ENCODE assay signal across 1 cellular context in the genomic region with DNA sequence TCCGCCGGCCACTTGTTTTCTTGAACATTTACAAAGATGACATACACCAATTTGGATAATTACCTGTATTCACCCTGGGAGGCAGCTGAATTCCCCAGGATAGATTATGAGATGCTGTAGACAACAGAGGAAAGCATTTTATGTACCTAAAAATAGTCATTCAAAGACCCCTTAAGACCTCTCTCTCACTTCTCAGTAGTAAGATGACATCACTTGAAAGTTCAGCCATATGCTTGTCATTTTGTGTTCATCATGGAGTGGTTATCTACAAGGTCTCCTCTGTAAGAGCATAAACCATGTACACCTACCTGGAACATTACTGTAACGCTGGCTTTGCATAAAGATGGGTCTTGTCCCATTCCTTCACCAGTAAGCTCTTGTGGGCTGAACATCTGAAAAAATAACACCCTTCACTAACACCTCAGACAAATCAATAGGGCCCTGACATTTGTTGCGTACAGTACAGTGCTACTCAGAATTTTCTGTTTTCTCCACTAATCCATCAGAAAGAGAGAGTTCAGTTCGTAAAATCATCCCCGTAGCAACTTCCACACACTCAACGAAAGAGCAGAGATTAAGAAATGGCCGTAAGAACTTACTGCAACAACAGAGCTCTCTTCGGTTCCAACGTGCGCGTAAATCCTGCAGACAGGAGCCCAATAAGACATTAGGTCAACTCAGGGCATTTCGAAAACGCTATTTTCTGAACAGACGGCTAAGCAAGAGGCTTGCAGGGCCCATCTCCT.
TF ChIP-seq lines count a peak whose summit lies in the region.

No MANE protein-coding gene starts in this region.

TF ChIP-seq in WTC11, 78 proteins besides CTCF, POLR2A, EP300 and RAD21 (continued from another document and continues in another):
- TF ChIP-seq ZNF425 (CRISPR knock-in tag; conservative IDR thresholded peaks at IDR 0.05) (no peak), MAX (CRISPR knock-in tag; IDR thresholded peaks at IDR 0.05) (no peak), NR2C2 (CRISPR knock-in tag; IDR thresholded peaks at IDR 0.05) (no peak), FOXK1 (CRISPR knock-in tag; IDR thresholded peaks at IDR 0.05) (no peak), ZNF232 (CRISPR knock-in tag; IDR thresholded peaks at IDR 0.05) (no peak), SMAD4 (CRISPR knock-in tag; IDR thresholded peaks at IDR 0.05) (0 out of 2 replicates have a peak, but pooled peaks have one; percentile 72), CBFB (CRISPR knock-in tag; IDR thresholded peaks at IDR 0.05; ENCODE audit: low read depth) (no peak), AFF4 (CRISPR knock-in tag; IDR thresholded peaks at IDR 0.05; ENCODE audit: borderline replicate concordance) (no peak), IRF1 (CRISPR knock-in tag; IDR thresholded peaks at IDR 0.05) (no peak), GABPB1 (CRISPR knock-in tag; IDR thresholded peaks at IDR 0.05) (no peak), ESRRA (CRISPR knock-in tag; IDR thresholded peaks at IDR 0.05; ENCODE audit: borderline replicate concordance) (no peak), RORB (CRISPR knock-in tag; IDR thresholded peaks at IDR 0.05) (no peak), ZNF416 (CRISPR knock-in tag; IDR thresholded peaks at IDR 0.05) (peak; percentile 86; the same call in 1 of the 2 replicates), NR1H2 (CRISPR knock-in tag; IDR thresholded peaks at IDR 0.05) (no peak), FOXP4 (CRISPR knock-in tag; IDR thresholded peaks at IDR 0.05) (no peak; the same call in 1 of the 2 replicates), ELF4 (CRISPR knock-in tag; IDR thresholded peaks at IDR 0.05; ENCODE audit: low read depth) (no peak), HMGXB4 (CRISPR knock-in tag; IDR thresholded peaks at IDR 0.05) (no peak), ZBTB21 (CRISPR knock-in tag; IDR thresholded peaks at IDR 0.05; ENCODE audit: borderline replicate concordance) (no peak), OVOL2 (CRISPR knock-in tag; IDR thresholded peaks at IDR 0.05; ENCODE audit: borderline replicate concordance) (no peak), RELA (CRISPR knock-in tag; IDR thresholded peaks at IDR 0.05; ENCODE audit: borderline replicate concordance) (no peak), CREM (CRISPR knock-in tag; IDR thresholded peaks at IDR 0.05) (no peak), JAZF1 (CRISPR knock-in tag; IDR thresholded peaks at IDR 0.05) (no peak), STAT6 (CRISPR knock-in tag; conservative IDR thresholded peaks at IDR 0.05; ENCODE audit: low read depth) (no peak), TEAD4 (CRISPR knock-in tag; IDR thresholded peaks at IDR 0.05) (no peak; the same call in 1 of the 2 replicates), GRHL2 (CRISPR knock-in tag; IDR thresholded peaks at IDR 0.05; ENCODE audit: insufficient replicate concordance, severe bottlenecking) (no peak), ATF2 (CRISPR knock-in tag; IDR thresholded peaks at IDR 0.05; ENCODE audit: borderline replicate concordance, low read depth) (no peak), SP1 (CRISPR knock-in tag; conservative IDR thresholded peaks at IDR 0.05) (no peak), NFE2L1 (CRISPR knock-in tag; IDR thresholded peaks at IDR 0.05) (no peak), ZNF263 (CRISPR knock-in tag; IDR thresholded peaks at IDR 0.05; ENCODE audit: low read depth) (no peak), TEAD1 (CRISPR knock-in tag; IDR thresholded peaks at IDR 0.05) (no peak), ZNF317 (CRISPR knock-in tag; IDR thresholded peaks at IDR 0.05; ENCODE audit: borderline replicate concordance, low read depth) (no peak)
- TF ChIP-seq, protein P1, sequence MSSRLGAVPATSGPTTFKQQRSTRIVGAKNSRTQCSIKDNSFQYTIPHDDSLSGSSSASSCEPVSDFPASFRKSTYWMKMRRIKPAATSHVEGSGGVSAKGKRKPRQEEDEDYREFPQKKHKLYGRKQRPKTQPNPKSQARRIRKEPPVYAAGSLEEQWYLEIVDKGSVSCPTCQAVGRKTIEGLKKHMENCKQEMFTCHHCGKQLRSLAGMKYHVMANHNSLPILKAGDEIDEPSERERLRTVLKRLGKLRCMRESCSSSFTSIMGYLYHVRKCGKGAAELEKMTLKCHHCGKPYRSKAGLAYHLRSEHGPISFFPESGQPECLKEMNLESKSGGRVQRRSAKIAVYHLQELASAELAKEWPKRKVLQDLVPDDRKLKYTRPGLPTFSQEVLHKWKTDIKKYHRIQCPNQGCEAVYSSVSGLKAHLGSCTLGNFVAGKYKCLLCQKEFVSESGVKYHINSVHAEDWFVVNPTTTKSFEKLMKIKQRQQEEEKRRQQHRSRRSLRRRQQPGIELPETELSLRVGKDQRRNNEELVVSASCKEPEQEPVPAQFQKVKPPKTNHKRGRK (CRISPR knock-in tag; IDR thresholded peaks at IDR 0.05; ENCODE audit: borderline replicate concordance) = no peak
- TF ChIP-seq, protein P2, sequence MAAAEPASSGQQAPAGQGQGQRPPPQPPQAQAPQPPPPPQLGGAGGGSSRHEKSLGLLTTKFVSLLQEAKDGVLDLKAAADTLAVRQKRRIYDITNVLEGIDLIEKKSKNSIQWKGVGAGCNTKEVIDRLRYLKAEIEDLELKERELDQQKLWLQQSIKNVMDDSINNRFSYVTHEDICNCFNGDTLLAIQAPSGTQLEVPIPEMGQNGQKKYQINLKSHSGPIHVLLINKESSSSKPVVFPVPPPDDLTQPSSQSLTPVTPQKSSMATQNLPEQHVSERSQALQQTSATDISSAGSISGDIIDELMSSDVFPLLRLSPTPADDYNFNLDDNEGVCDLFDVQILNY (CRISPR knock-in tag; IDR thresholded peaks at IDR 0.05) = no peak
- TF ChIP-seq, protein P3, sequence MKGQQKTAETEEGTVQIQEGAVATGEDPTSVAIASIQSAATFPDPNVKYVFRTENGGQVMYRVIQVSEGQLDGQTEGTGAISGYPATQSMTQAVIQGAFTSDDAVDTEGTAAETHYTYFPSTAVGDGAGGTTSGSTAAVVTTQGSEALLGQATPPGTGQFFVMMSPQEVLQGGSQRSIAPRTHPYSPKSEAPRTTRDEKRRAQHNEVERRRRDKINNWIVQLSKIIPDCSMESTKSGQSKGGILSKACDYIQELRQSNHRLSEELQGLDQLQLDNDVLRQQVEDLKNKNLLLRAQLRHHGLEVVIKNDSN (CRISPR knock-in tag; IDR thresholded peaks at IDR 0.05) = peak; percentile 10; the same call in 1 of the 2 replicates
- TF ChIP-seq, protein P4, sequence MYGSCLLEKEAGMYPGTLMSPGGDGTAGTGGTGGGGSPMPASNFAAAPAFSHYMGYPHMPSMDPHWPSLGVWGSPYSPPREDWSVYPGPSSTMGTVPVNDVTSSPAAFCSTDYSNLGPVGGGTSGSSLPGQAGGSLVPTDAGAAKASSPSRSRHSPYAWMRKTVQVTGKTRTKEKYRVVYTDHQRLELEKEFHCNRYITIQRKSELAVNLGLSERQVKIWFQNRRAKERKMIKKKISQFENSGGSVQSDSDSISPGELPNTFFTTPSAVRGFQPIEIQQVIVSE (CRISPR knock-in tag; IDR thresholded peaks at IDR 0.05; ENCODE audit: borderline replicate concordance) = no peak
